20 cellular contexts compared by ENCODE assay signal in the genomic region with DNA sequence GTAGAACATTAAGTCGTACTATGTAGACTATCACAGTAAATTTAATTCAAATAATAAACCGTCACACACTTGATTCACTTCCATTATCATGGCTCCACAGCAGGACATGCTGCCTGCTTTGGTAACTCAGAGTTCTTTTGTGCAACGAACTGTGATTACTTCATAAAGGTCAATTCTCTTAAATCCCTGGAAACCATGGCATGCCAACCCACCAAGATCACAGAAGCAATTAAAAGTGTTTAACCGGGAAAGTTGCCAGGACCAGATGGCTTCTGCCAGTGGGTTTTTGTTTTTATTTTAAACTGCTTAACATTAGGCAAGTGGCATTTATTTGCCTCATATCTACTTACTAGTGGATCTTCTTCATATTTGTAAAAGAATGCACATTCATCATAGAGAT.
A peak's percentile ranks its signal among the peaks of the same experiment; 100 is the strongest.
DNase-seq lines count a peak whose midpoint lies in the region; TF ChIP-seq lines count a peak whose summit lies in the region.
"Had no signal": no experiment of that assay in that cellular context is flagged by ENCODE, and none has a peak within 500 bp of the region (broad histone marks: within the 10 kb centered on the region; RNA-seq: fewer than 3 reads in every experiment).

No MANE protein-coding gene starts in this region.

- H3K4me1 Mint-ChIP-seq in brain (peaks cover 29% of the 10 kb centered on the region), nephron progenitor cell (peaks cover 7% of the 10 kb centered on the region)
- H3K4me1 Mint-ChIP-seq: CD14-positive monocyte; stimulated activated naive CD8-positive, alpha-beta T cell treated with anti-CD3 and anti-CD28 coated beads, Interleukin-15, amount 100 ng/mL, for 72 hours had no signal

- H3K27ac ChIP-seq in osteoblast (ENCODE audit: low read depth, low read length) (no peak overlapping the region), ovary (no peak overlapping the region)

- H3K36me3 ChIP-seq in osteoblast (ENCODE audit: insufficient read depth, low read length) (no peaks in the 10 kb centered on the region), ovary (no peaks in the 10 kb centered on the region)
- H3K36me3 ChIP-seq: HAP-1 had no signal

- 66 to 69% (median 68%) methylated on average over 4 of the region's 4 CpGs for WGBS in ovary, 3 donors

- no peaks in the 10 kb centered on the region for H3K27me3 ChIP-seq in osteoblast (ENCODE audit: insufficient read depth, low read length)
- H3K27me3 ChIP-seq in ovary = no peaks in the 10 kb centered on the region

- TF ChIP-seq CTCF in brain (conservative IDR thresholded peaks at IDR 0.05) (no peak), nephron progenitor cell (IDR thresholded peaks at IDR 0.05) (no peak), osteoblast (IDR thresholded peaks at IDR 0.05; ENCODE audit: extremely low read depth, low read depth, low read length) (no peak), ovary (IDR thresholded peaks at IDR 0.05) (no peak)

- H3K27me3 Mint-ChIP-seq in brain (no peaks in the 10 kb centered on the region), nephron progenitor cell (ENCODE audit: low read depth, poor library complexity) (no peaks in the 10 kb centered on the region)
- H3K27me3 Mint-ChIP-seq: stimulated activated naive CD8-positive, alpha-beta T cell treated with anti-CD3 and anti-CD28 coated beads, Interleukin-15, amount 100 ng/mL, for 72 hours had no signal

- no peaks in the 10 kb centered on the region for H3K79me2 ChIP-seq in osteoblast (ENCODE audit: insufficient read depth, low read length)

- no peaks in the 10 kb centered on the region for H3K36me3 Mint-ChIP-seq in brain
- H3K36me3 Mint-ChIP-seq in nephron progenitor cell (ENCODE audit: low read depth) = no peaks in the 10 kb centered on the region
- H3K36me3 Mint-ChIP-seq: activated naive CD4-positive, alpha-beta T cell treated with anti-CD3 and anti-CD28 coated beads, Interleukin-2, amount 50 U/mL, for 72 hours; CD14-positive monocyte had no signal

- no peak overlapping the region for H2AFZ ChIP-seq in osteoblast (ENCODE audit: low read length)

- TF ChIP-seq POLR2A in ovary (IDR thresholded peaks at IDR 0.05) = no peak

- H3K9me3 ChIP-seq in osteoblast (ENCODE audit: low read depth, low read length) = no peaks in the 10 kb centered on the region
- no peaks in the 10 kb centered on the region for H3K9me3 ChIP-seq in ovary
- H3K9me3 ChIP-seq: HAP-1 had no signal

- no peak overlapping the region for H3K4me2 ChIP-seq in osteoblast (ENCODE audit: insufficient read depth, low read length)
- H3K4me2 ChIP-seq: smooth muscle cell had no signal

- H3K4me3 ChIP-seq in osteoblast (ENCODE audit: insufficient read depth, low read length) (no peak overlapping the region), ovary (no peak overlapping the region)
- H3K4me3 ChIP-seq: GM12878, HAP-1, smooth muscle cell had no signal

- H3K4me3 Mint-ChIP-seq in brain = peak overlapping the region in 2 of 5 experiments; percentile 26 to 70
- H3K4me3 Mint-ChIP-seq in nephron progenitor cell = no peak overlapping the region
- H3K4me3 Mint-ChIP-seq: CD14-positive monocyte; stimulated activated naive CD8-positive, alpha-beta T cell treated with anti-CD3 and anti-CD28 coated beads, Interleukin-15, amount 100 ng/mL, for 72 hours had no signal

- DNase-seq in DMS53 treated with DMSO at 0.1 percent for 48 hours (lab: John Stamatoyannopoulos, UW; ENCODE audit: unreplicated experiment) = peak; percentile 41
- DNase-seq in NCI-H345 (lab: John Stamatoyannopoulos, UW) = peak; percentile 66
- peak; percentile 77 for DNase-seq in renal cortical epithelial cell (ENCODE audit: low read depth)
- no peak for DNase-seq in nephron progenitor cell
- DNase-seq in osteoblast (ENCODE audit: insufficient read length, low spot score, missing footprints) = no peak
- DNase-seq in NCI-H2107 (lab: John Stamatoyannopoulos, UW) = no peak
- DNase-seq in ovary = no peak
- DNase-seq: activated CD4-positive, alpha-beta T cell treated with anti-CD3 and anti-CD28 coated beads for 48 hours; activated T-cell treated with anti-CD3 and anti-CD28 coated beads for 4 hours; IMR-90; NCI-H748 treated with DMSO at 0.1 percent for 48 hours; occipital lobe; stimulated activated naive CD8-positive, alpha-beta T cell treated with anti-CD3 and anti-CD28 coated beads, Interleukin-15, amount 100 ng/mL, for 72 hours; T-helper 9 cell had no signal

- H3K27ac Mint-ChIP-seq in brain (peak overlapping the region in 4 of 5 experiments; percentile 33 to 91 (median 81)), nephron progenitor cell (no peak overlapping the region)
- H3K27ac Mint-ChIP-seq: activated naive CD4-positive, alpha-beta T cell treated with anti-CD3 and anti-CD28 coated beads, Interleukin-2, amount 50 U/mL, for 72 hours; CD14-positive monocyte; stimulated activated naive CD8-positive, alpha-beta T cell treated with anti-CD3 and anti-CD28 coated beads, Interleukin-15, amount 100 ng/mL, for 72 hours had no signal

- H3K4me1 ChIP-seq in osteoblast (ENCODE audit: insufficient read depth, low read length) (peaks cover 4% of the 10 kb centered on the region), ovary (ENCODE audit: insufficient read depth) (no peaks in the 10 kb centered on the region)
- H3K4me1 ChIP-seq: HAP-1 had no signal

- intact Hi-C loops in ovary (cut with DNase I) = no loop called here

- H4K20me1 ChIP-seq in osteoblast (ENCODE audit: insufficient read depth, low read length) = no peaks in the 10 kb centered on the region

- TF ChIP-seq EP300 in ovary (IDR thresholded peaks at IDR 0.05) = no peak

- H3K9me3 Mint-ChIP-seq in brain (no peaks in the 10 kb centered on the region), nephron progenitor cell (no peaks in the 10 kb centered on the region)
- H3K9me3 Mint-ChIP-seq: CD14-positive monocyte had no signal

Comparison
In these comparisons a context has a peak if more than half of its experiments do, and no peak if none do; other contexts are left out.
1. DNase-seq: peak in DMS53 treated with DMSO at 0.1 percent for 48 hours (single experiment), NCI-H345 (single experiment) and renal cortical epithelial cell (single experiment); none in nephron progenitor cell (single experiment), osteoblast (single experiment), NCI-H2107 (single experiment) and ovary (0 of 5).